8 cellular contexts compared by ENCODE assay signal in genomic region chr2:191151315-191151698, GRCh38. TPM values are rescaled to one million over a fixed set of nuclear protein-coding genes. Genes with fewer than 3 reads are reported as not detected.
DNase-seq lines count a peak whose midpoint lies in the region; TF ChIP-seq lines count a peak whose summit lies in the region.

No MANE protein-coding gene starts in this region.

- H3K27ac Mint-ChIP-seq in Caco-2 (ENCODE audit: unreplicated experiment): no peak overlapping the region
- no peak overlapping the region for H3K27ac Mint-ChIP-seq in nephron progenitor cell

- WGBS in HUES64: 93% methylated on average over 6 of the region's 6 CpGs

- H3K36me3 Mint-ChIP-seq in Caco-2 (ENCODE audit: insufficient read depth, unreplicated experiment): no peaks in the 10 kb centered on the region
- no peaks in the 10 kb centered on the region for H3K36me3 Mint-ChIP-seq in nephron progenitor cell (ENCODE audit: low read depth)

- no peaks in the 10 kb centered on the region for H3K9me3 Mint-ChIP-seq in Caco-2 (ENCODE audit: unreplicated experiment)
- H3K9me3 Mint-ChIP-seq in nephron progenitor cell: no peaks in the 10 kb centered on the region

- peaks cover 5% of the 10 kb centered on the region for H3K4me1 Mint-ChIP-seq in Caco-2 (ENCODE audit: low read depth, unreplicated experiment)
- peaks cover 3% of the 10 kb centered on the region for H3K4me1 Mint-ChIP-seq in nephron progenitor cell

- H3K4me1 ChIP-seq in Caco-2 (no peaks in the 10 kb centered on the region), HUES64 (ENCODE audit: insufficient read depth, low read length) (peaks cover 4% of the 10 kb centered on the region; the same call in 1 of the 2 replicates)

- H3K27ac ChIP-seq in HUES64 (ENCODE audit: low read depth, low read length) (no peak overlapping the region), coronary artery (no peak overlapping the region)

- CTCF ChIA-PET in Caco-2 (lab: Charles Lee): interaction anchor here (1.7 kb wide), 1 partner anchor 99 kb away, joined by 13 read pairs; no protein-coding TSS in a partner anchor

- no peak overlapping the region for H3K9ac ChIP-seq in HUES64 (ENCODE audit: low read depth, low read length)

- no peaks in the 10 kb centered on the region for H3K9me3 ChIP-seq in Caco-2
- no peaks in the 10 kb centered on the region for H3K9me3 ChIP-seq in HUES64 (ENCODE audit: insufficient read depth, low read depth, low read length)

- H3K4me3 ChIP-seq in Caco-2 (ENCODE audit: low read depth, low read length) (no peak overlapping the region; the same call in 1 of the 2 replicates), HUES64 (ENCODE audit: low read length) (peak overlapping the region; percentile 55), coronary artery (peak overlapping the region; percentile 72)

- BruUV-seq in Caco-2 (replicated peaks; lab: Mats Ljungman, UMichigan): no TSS peak

- H3K27me3 ChIP-seq in Caco-2 (replicated peaks; ENCODE audit: control insufficient read depth, insufficient read depth, low read length): no peaks in the 10 kb centered on the region
- peaks cover 36% of the 10 kb centered on the region for H3K27me3 ChIP-seq in HUES64 (ENCODE audit: insufficient read depth, low read length)

- intact Hi-C loops in Caco-2 (cut with micrococcal nuclease; ENCODE audit: unreplicated experiment): no loop called here

- POLR2A ChIA-PET in Caco-2 (lab: Charles Lee): no interaction called here

- H3K27me3 Mint-ChIP-seq in Caco-2 (ENCODE audit: insufficient read depth, unreplicated experiment) (peaks cover 4% of the 10 kb centered on the region), nephron progenitor cell (ENCODE audit: low read depth, poor library complexity) (peaks cover 47% of the 10 kb centered on the region)

- DNase-seq in Caco-2 (no peak), coronary artery (ENCODE audit: low spot score) (no peak), nephron progenitor cell (no peak), hepatic stellate cell (ENCODE audit: low spot score) (no peak), NCI-H524 (lab: John Stamatoyannopoulos, UW) (no peak), MV-4-11 (lab: John Stamatoyannopoulos, UW) (no peak)
- no peak for DNase-seq in stimulated activated CD4-positive, alpha-beta T cell treated with anti-CD3 and anti-CD28 coated beads, Interleukin-1b, Interleukin-23, amount 100 ng/mL, for 48 hours

- no peak for TF ChIP-seq CTCF in Caco-2 (IDR thresholded peaks at IDR 0.05; ENCODE audit: insufficient read depth in 1 of 2, low read depth in 1 of 2, low read length in 1 of 2, severe bottlenecking in 1 of 2, unreplicated experiment in 1 of 2)
- no peak for TF ChIP-seq CTCF in coronary artery (IDR thresholded peaks at IDR 0.05)
- no peak for TF ChIP-seq CTCF in nephron progenitor cell (IDR thresholded peaks at IDR 0.05)

- H3K36me3 ChIP-seq in Caco-2 (ENCODE audit: control insufficient read depth, insufficient read depth, low read length) (no peaks in the 10 kb centered on the region), HUES64 (ENCODE audit: insufficient read depth, low read length) (no peaks in the 10 kb centered on the region)

- H3K4me3 Mint-ChIP-seq in Caco-2 (ENCODE audit: unreplicated experiment) (peak overlapping the region; percentile 70), nephron progenitor cell (peak overlapping the region; percentile 81)

RNA-seq across cellular contexts. Expression of gene STAT4, which starts 0.5 kb away (rescaled TPM):
- 0.19 and 0.48 TPM in 2 replicates for total RNA-seq in Caco-2 (2022)
- 0.35 TPM for polyA plus RNA-seq in HUES64 (2013, experiment 1 of 2)
- 0.82 TPM for polyA plus RNA-seq in HUES64 (2013, experiment 2 of 2)
